Comparison of ENCODE assay signal across 20 cellular contexts in the genomic region with DNA sequence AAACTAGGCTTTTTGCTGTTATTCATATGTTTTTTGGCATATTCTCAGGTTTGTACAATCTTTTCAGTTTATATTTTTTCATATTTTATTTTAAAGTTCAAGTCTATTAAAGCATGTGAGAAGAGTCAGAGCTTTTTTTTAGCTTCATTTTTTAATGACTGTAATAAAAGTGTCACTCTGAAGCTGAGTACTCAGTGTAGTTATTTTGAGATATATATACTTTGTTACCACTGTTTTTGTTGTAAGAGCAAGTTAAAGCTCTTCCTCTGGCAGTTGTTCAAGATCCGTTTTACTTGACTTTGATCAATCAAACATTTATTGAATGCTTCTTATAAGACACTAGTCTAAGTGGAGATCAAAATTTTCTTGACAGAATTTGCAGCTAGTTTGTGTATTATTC.
"Had no signal": no experiment of that assay in that cellular context is flagged by ENCODE, and none has a peak within 500 bp of the region (broad histone marks: within the 10 kb centered on the region; RNA-seq: fewer than 3 reads in every experiment).

No MANE protein-coding gene starts in this region.

- H3K27ac ChIP-seq: colonic mucosa, gastrocnemius medialis, heart left ventricle, left ventricle myocardium inferior, transverse colon, vagina had no signal

- H3K4me3 ChIP-seq: colonic mucosa, gastrocnemius medialis, heart left ventricle, left ventricle myocardium inferior, transverse colon, vagina had no signal

- H3K36me3 ChIP-seq: colonic mucosa had no signal

- DNase-seq: activated B cell treated with CpG ODN at 0.5 μM for 24 hours; activated CD4-positive, alpha-beta memory T cell treated with anti-CD3 and anti-CD28 coated beads, Interleukin-2, amount 10 ng/mL, durations not matched to agents 7 days and 5 days; activated CD4-positive, alpha-beta T cell treated with anti-CD3 and anti-CD28 coated beads for 4 hours; activated naive CD4-positive, alpha-beta T cell treated with anti-CD3 and anti-CD28 coated beads, Interleukin-2, amount 10 ng/mL, durations not matched to agents 7 days and 5 days; activated naive CD8-positive, alpha-beta T cell treated with anti-CD3 and anti-CD28 coated beads, Interleukin-2, amount 50 U/mL, for 24 hours; activated T-cell treated with anti-CD3 and anti-CD28 coated beads, Interleukin-2, amount 50 U/mL, for 1 hour; anterior cingulate cortex; central memory CD4-positive, alpha-beta T cell; colonic mucosa; gastrocnemius medialis; heart left ventricle; kidney; left ventricle myocardium inferior; mammary epithelial cell; midbrain; nucleus accumbens; stimulated activated CD4-positive, alpha-beta T cell treated with anti-CD3 and anti-CD28 coated beads, Interleukin-2, amount 100 ng/mL, for 24 hours; T-helper 9 cell; transverse colon had no signal

- ATAC-seq: activated naive CD8-positive, alpha-beta T cell treated with anti-CD3 and anti-CD28 coated beads, Interleukin-2, amount 50 U/mL, for 24 hours; gastrocnemius medialis; heart left ventricle had no signal

- H3K27me3 ChIP-seq: colonic mucosa, gastrocnemius medialis, heart left ventricle, transverse colon, vagina had no signal

- H3K9me3 ChIP-seq: colonic mucosa, gastrocnemius medialis, heart left ventricle, left ventricle myocardium inferior, transverse colon, vagina had no signal

- H3K4me1 ChIP-seq: colonic mucosa, heart left ventricle, left ventricle myocardium inferior, vagina had no signal
